ENCODE assay signal across 17 cellular contexts in genomic region chr9:130662927-130663257, GRCh38. TPM values are rescaled to one million over a fixed set of nuclear protein-coding genes. Genes with fewer than 3 reads are reported as not detected.
A peak's percentile ranks its signal among the peaks of the same experiment; 100 is the strongest.
DNase-seq lines count a peak whose midpoint lies in the region; ATAC-seq and TF ChIP-seq lines count a peak whose summit lies in the region.
"Had no signal": no experiment of that assay in that cellular context is flagged by ENCODE, and none has a peak within 500 bp of the region (broad histone marks: within the 10 kb centered on the region; RNA-seq: fewer than 3 reads in every experiment).

No MANE protein-coding gene starts in this region.

- TF ChIP-seq CTCF in GM20000 (IDR thresholded peaks at IDR 0.05; ENCODE audit: extremely low read depth, missing control alignments) = no peak

- no peak overlapping the region for H3K9ac ChIP-seq in stomach smooth muscle (ENCODE audit: low read length in 2 of 2)

- POLR2A ChIA-PET in activated CD4-positive, alpha-beta memory T cell treated with anti-CD3 and anti-CD28 coated beads for 36 hours (lab: Charles Lee) = interaction anchor here (1.1 kb wide), 1 partner anchor 8 kb away, joined by 3 read pairs; no protein-coding TSS in a partner anchor

- H3K27ac Mint-ChIP-seq in activated naive CD4-positive, alpha-beta T cell treated with anti-CD3 and anti-CD28 coated beads for 36 hours = no peak overlapping the region
- peak overlapping the region; percentile 30 for H3K27ac Mint-ChIP-seq in activated CD4-positive, alpha-beta memory T cell treated with anti-CD3 and anti-CD28 coated beads for 36 hours
- H3K27ac Mint-ChIP-seq: progenitor cell of endocrine pancreas had no signal

- peaks cover 31% of the 10 kb centered on the region for H3K4me1 Mint-ChIP-seq in activated naive CD4-positive, alpha-beta T cell treated with anti-CD3 and anti-CD28 coated beads for 36 hours (ENCODE audit: low read depth)
- H3K4me1 Mint-ChIP-seq in activated CD4-positive, alpha-beta memory T cell treated with anti-CD3 and anti-CD28 coated beads for 36 hours (ENCODE audit: low read depth) = peaks cover 32% of the 10 kb centered on the region

- CTCF ChIA-PET in activated naive CD4-positive, alpha-beta T cell treated with anti-CD3 and anti-CD28 coated beads for 36 hours (lab: Charles Lee) = interaction anchor here (1.0 to 1.3 kb wide), 2 partner anchors 20 to 22 kb away, joined by 3 read pairs; no protein-coding TSS in a partner anchor
- CTCF ChIA-PET in activated CD4-positive, alpha-beta memory T cell treated with anti-CD3 and anti-CD28 coated beads for 36 hours (lab: Charles Lee) = interaction anchor here (1.0 to 1.9 kb wide), 2 partner anchors 20 to 21 kb away, joined by 3 to 7 read pairs; no protein-coding TSS in a partner anchor

- H3K27me3 Mint-ChIP-seq in activated naive CD4-positive, alpha-beta T cell treated with anti-CD3 and anti-CD28 coated beads for 36 hours (ENCODE audit: low read depth) = peaks cover 66% of the 10 kb centered on the region
- peaks cover 65% of the 10 kb centered on the region for H3K27me3 Mint-ChIP-seq in activated CD4-positive, alpha-beta memory T cell treated with anti-CD3 and anti-CD28 coated beads for 36 hours

- no peaks in the 10 kb centered on the region for H3K9me3 ChIP-seq in stomach smooth muscle (ENCODE audit: control insufficient read depth in 2 of 2, low read length in 2 of 2)
- H3K9me3 ChIP-seq: testis had no signal

- peaks cover 55% of the 10 kb centered on the region for H3K4me1 ChIP-seq in stomach smooth muscle (ENCODE audit: control insufficient read depth, insufficient read depth, low read length)
- H3K4me1 ChIP-seq: foreskin keratinocyte had no signal

- no peak for DNase-seq in activated naive CD4-positive, alpha-beta T cell treated with anti-CD3 and anti-CD28 coated beads for 36 hours
- no peak for DNase-seq in activated naive CD4-positive, alpha-beta T cell (lab: John Stamatoyannopoulos, UW)
- no peak for DNase-seq in activated CD4-positive, alpha-beta memory T cell treated with anti-CD3 and anti-CD28 coated beads for 36 hours
- DNase-seq in iPS-NIHi11 (ENCODE audit: low spot score) (peak; percentile 24), GM20000 (ENCODE audit: low spot score) (no peak), left lobe of liver (ENCODE audit: low spot score) (no peak), GDM1 (lab: John Stamatoyannopoulos, UW) (no peak)
- DNase-seq: activated effector memory CD4-positive, alpha-beta T cell treated with Interleukin-2 at 50 U/mL for 16 hours; cortex of kidney; KBM-7; left ventricle myocardium superior; stimulated activated CD4-positive, alpha-beta T cell treated with anti-CD3 and anti-CD28 coated beads, Interleukin-4, amount 100 ng/mL, for 4 hours; testis had no signal

- no peaks in the 10 kb centered on the region for H3K36me3 Mint-ChIP-seq in activated naive CD4-positive, alpha-beta T cell treated with anti-CD3 and anti-CD28 coated beads for 36 hours (ENCODE audit: low read depth)
- no peaks in the 10 kb centered on the region for H3K36me3 Mint-ChIP-seq in activated CD4-positive, alpha-beta memory T cell treated with anti-CD3 and anti-CD28 coated beads for 36 hours

- intact Hi-C loops in activated naive CD4-positive, alpha-beta T cell treated with anti-CD3 and anti-CD28 coated beads for 36 hours (cut with micrococcal nuclease) = loop anchor here (1.0 kb wide), 1 partner anchor 19 kb away; no protein-coding TSS in a partner anchor
- intact Hi-C loops in activated CD4-positive, alpha-beta memory T cell treated with anti-CD3 and anti-CD28 coated beads for 36 hours (cut with micrococcal nuclease) = no loop called here

- no peaks in the 10 kb centered on the region for H3K9me3 Mint-ChIP-seq in activated naive CD4-positive, alpha-beta T cell treated with anti-CD3 and anti-CD28 coated beads for 36 hours
- no peaks in the 10 kb centered on the region for H3K9me3 Mint-ChIP-seq in activated CD4-positive, alpha-beta memory T cell treated with anti-CD3 and anti-CD28 coated beads for 36 hours

- peak overlapping the region; percentile 42 for H3K4me3 Mint-ChIP-seq in activated naive CD4-positive, alpha-beta T cell treated with anti-CD3 and anti-CD28 coated beads for 36 hours
- H3K4me3 Mint-ChIP-seq in activated CD4-positive, alpha-beta memory T cell treated with anti-CD3 and anti-CD28 coated beads for 36 hours = peak overlapping the region; percentile 50

- no peak for ATAC-seq in left lobe of liver
- ATAC-seq: foreskin keratinocyte had no signal

- no peak overlapping the region for H3K27ac ChIP-seq in stomach smooth muscle (ENCODE audit: low read length)
- H3K27ac ChIP-seq: foreskin keratinocyte, testis had no signal

- H3K36me3 ChIP-seq in stomach smooth muscle (ENCODE audit: control insufficient read depth in 2 of 2, insufficient read depth in 2 of 2, low read length in 2 of 2) = no peaks in the 10 kb centered on the region

- peak overlapping the region; percentile 25 to 55 for H3K4me3 ChIP-seq in stomach smooth muscle (ENCODE audit: low read length in 2 of 2)

- peaks cover 68 to 95% of the 10 kb centered on the region in 2 donors for H3K27me3 ChIP-seq in stomach smooth muscle (ENCODE audit: control insufficient read depth in 1 of 2, insufficient read depth in 2 of 2, low read length in 2 of 2)

RNA-seq across cellular contexts. Expression of gene PRDM12, which starts 1.5 kb away (rescaled TPM):
- total RNA-seq in activated naive CD4-positive, alpha-beta T cell treated with anti-CD3 and anti-CD28 coated beads for 36 hours = not detected
- total RNA-seq in activated CD4-positive, alpha-beta memory T cell treated with anti-CD3 and anti-CD28 coated beads for 36 hours = under 1 TPM; 0.07 to 0.12 TPM
- 0.08 TPM for total RNA-seq in left lobe of liver
- total RNA-seq: foreskin keratinocyte, H4, left ventricle myocardium superior, progenitor cell of endocrine pancreas had no signal

RNA-seq across cellular contexts. Expression of gene EXOSC2, which starts 30.7 kb away (rescaled TPM):
- 10 to 100 TPM; 70.1 to 72.6 TPM for total RNA-seq in activated naive CD4-positive, alpha-beta T cell treated with anti-CD3 and anti-CD28 coated beads for 36 hours
- total RNA-seq in activated CD4-positive, alpha-beta memory T cell treated with anti-CD3 and anti-CD28 coated beads for 36 hours = 10 to 100 TPM; 77.3 to 80.5 TPM
- 12.9 TPM for total RNA-seq in left lobe of liver
